In the genomic region with DNA sequence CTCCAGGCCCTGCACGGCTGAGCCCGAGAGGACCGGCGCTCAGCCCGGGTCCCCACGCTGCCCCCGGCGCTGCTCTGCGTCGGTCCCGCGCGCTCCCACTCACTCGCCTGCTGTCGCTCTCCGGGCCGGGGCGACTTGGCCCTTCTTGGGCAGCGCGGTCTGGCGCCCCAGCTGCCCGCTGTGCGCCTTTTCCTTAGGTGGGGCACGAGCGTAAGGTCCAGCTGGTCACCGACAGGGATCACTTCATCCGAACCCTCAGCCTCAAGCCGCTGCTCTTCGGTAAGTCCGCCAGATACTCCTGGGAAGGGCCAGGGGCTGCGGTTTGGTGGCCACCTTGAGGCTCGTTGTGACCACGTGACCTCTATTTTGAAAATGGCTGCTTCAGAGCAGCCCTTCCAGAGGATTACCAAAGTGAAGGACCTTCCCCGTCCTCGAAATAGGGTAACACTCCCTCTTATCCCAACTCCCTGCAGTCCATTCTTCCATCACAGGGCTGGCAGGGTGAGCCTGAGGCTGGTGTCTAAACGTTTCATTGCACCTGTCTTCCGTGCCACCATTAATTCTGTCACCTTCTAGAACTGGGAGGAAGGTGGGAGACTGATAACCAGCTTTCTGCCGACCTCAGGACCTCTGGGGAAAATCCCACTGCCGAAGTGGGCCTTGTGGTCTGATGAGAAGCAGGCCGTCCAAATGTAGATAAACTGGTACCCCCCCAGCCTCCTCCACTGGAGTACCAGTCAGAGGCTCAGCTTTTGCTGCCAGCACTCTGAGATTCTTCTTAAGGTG, we compare ENCODE assay signal across 9 cellular contexts. TPM values are rescaled to one million over a fixed set of nuclear protein-coding genes. Genes with fewer than 3 reads are reported as not detected.
DNase-seq lines count a peak whose midpoint lies in the region; ATAC-seq and TF ChIP-seq lines count a peak whose summit lies in the region.
"Had no signal": no experiment of that assay in that cellular context is flagged by ENCODE, and none has a peak within 500 bp of the region (broad histone marks: within the 10 kb centered on the region; RNA-seq: fewer than 3 reads in every experiment).

No MANE protein-coding gene starts in this region.

- peaks cover 27% of the 10 kb centered on the region for H3K4me1 Mint-ChIP-seq in CD14-positive monocyte

- H3K36me3 ChIP-seq in Loucy (ENCODE audit: insufficient read depth, low read length): no peaks in the 10 kb centered on the region

- in situ Hi-C loops in astrocyte of the cerebellum (cut with HindIII; ENCODE audit: low sequenced_read_pairs): no loop called here

- H3K27me3 Mint-ChIP-seq in CD14-positive monocyte (ENCODE audit: low read depth in 3 of 3): no peaks in the 10 kb centered on the region

- peak overlapping the region in 6 of 7 donors; percentile 58 to 89 (median 74) for H3K27ac Mint-ChIP-seq in CD14-positive monocyte

- H3K79me2 ChIP-seq in Loucy (ENCODE audit: insufficient read depth, low read length): peaks cover 23% of the 10 kb centered on the region

- H2AFZ ChIP-seq in Loucy (ENCODE audit: low read length): peak overlapping the region; percentile 48

- H3K9me3 Mint-ChIP-seq in CD14-positive monocyte: no peaks in the 10 kb centered on the region

- H3K4me2 ChIP-seq in Loucy (ENCODE audit: low read depth, low read length, poor library complexity, severe bottlenecking): peak overlapping the region; percentile 78

- peak overlapping the region; percentile 75 for H3K9ac ChIP-seq in Loucy (ENCODE audit: low read depth, low read length, poor library complexity, severe bottlenecking)

- TF ChIP-seq CTCF in CD14-positive monocyte (IDR thresholded peaks at IDR 0.05) (no peak), Loucy (conservative IDR thresholded peaks at IDR 0.05; ENCODE audit: low read length) (no peak), astrocyte of the cerebellum (IDR thresholded peaks at IDR 0.05; ENCODE audit: low read depth, low read length, missing control alignments) (no peak)

- H3K36me3 Mint-ChIP-seq in CD14-positive monocyte: peaks cover 16 to 29% of the 10 kb centered on the region in 2 donors

- H3F3A ChIP-seq in Loucy (ENCODE audit: low read depth): no peaks in the 10 kb centered on the region

- no peaks in the 10 kb centered on the region for H4K20me1 ChIP-seq in Loucy (ENCODE audit: insufficient read depth, low read length, poor library complexity, severe bottlenecking)

- no peaks in the 10 kb centered on the region for H3K9me3 ChIP-seq in Loucy (ENCODE audit: insufficient read depth, low read depth, low read length)

- peak overlapping the region; percentile 92 for H3K4me3 Mint-ChIP-seq in CD14-positive monocyte

- H3K27me3 ChIP-seq in Loucy (ENCODE audit: insufficient read depth, low read length, poor library complexity, severe bottlenecking): no peaks in the 10 kb centered on the region

- ATAC-seq in GM18907 (IDR thresholded peaks at IDR 0.05; ENCODE audit: unreplicated experiment) (peak; percentile 20), GM21786 (IDR thresholded peaks at IDR 0.05; ENCODE audit: unreplicated experiment) (no peak)

- H3K4me1 ChIP-seq in Loucy (ENCODE audit: insufficient read depth, low read length, poor library complexity, severe bottlenecking): no peaks in the 10 kb centered on the region

- DNase-seq in CD14-positive monocyte (ENCODE audit: low spot score) (no peak), astrocyte of the cerebellum (ENCODE audit: low read depth) (no peak), iPS-NIHi7 (ENCODE audit: extremely low spot score) (peak; percentile 47), NCI-H128 (lab: John Stamatoyannopoulos, UW; ENCODE audit: unreplicated experiment) (no peak)
- peak; percentile 44 to 49 for DNase-seq in stimulated activated CD4-positive, alpha-beta T cell treated with anti-CD3 and anti-CD28 coated beads, Interleukin-2, amount 100 ng/mL, for 24 hours

- H3K9me2 ChIP-seq in Loucy (replicated peaks; ENCODE audit: low read depth, low read length): no peaks in the 10 kb centered on the region

- H3K4me3 ChIP-seq in Loucy (ENCODE audit: low read length, poor library complexity, severe bottlenecking): peak overlapping the region; percentile 76
- peak overlapping the region; percentile 78 for H3K4me3 ChIP-seq in astrocyte of the cerebellum (ENCODE audit: low read depth, low read length)
- H3K4me3 ChIP-seq: SK-N-MC had no signal

- intact Hi-C loops in CD14-positive monocyte (cut with micrococcal nuclease): loop anchor here in 1 of 2 donors (10.0 kb wide), 1 partner anchor 164 kb away; no protein-coding TSS in a partner anchor

RNA-seq across cellular contexts. Expression of gene P4HTM, which starts 0.8 kb away (rescaled TPM):
- polyA plus RNA-seq in CD14-positive monocyte: 10 to 100 TPM; 14.9 to 18.1 TPM

RNA-seq across cellular contexts. Expression of gene WDR6, which starts 16.4 kb away (rescaled TPM):
- 10 to 100 TPM; 30.6 to 46.3 TPM for polyA plus RNA-seq in CD14-positive monocyte

RNA-seq across cellular contexts. Expression of gene DALRD3, which starts 27.6 kb away (rescaled TPM):
- 10 to 100 TPM; 15.0 to 20.0 TPM for polyA plus RNA-seq in CD14-positive monocyte

RNA-seq across cellular contexts. Expression of gene NDUFAF3, which starts 31.1 kb away (rescaled TPM):
- 10 to 100 TPM; 88.8 to 93.4 TPM for polyA plus RNA-seq in CD14-positive monocyte

RNA-seq across cellular contexts. Expression of gene IMPDH2, which starts 38.4 kb away (rescaled TPM):
- 10 to 100 TPM; 20.8 to 21.0 TPM for polyA plus RNA-seq in CD14-positive monocyte

Comparison
In these comparisons a context has a peak if more than half of its experiments do, and no peak if none do; other contexts are left out.
1. DNase-seq: peak in iPS-NIHi7 (single experiment) and stimulated activated CD4-positive, alpha-beta T cell treated with anti-CD3 and anti-CD28 coated beads, Interleukin-2, amount 100 ng/mL, for 24 hours (2 of 2); none in CD14-positive monocyte (single experiment), astrocyte of the cerebellum (single experiment) and NCI-H128 (single experiment).